Comparison of ENCODE assay signal across 20 cellular contexts in the genomic region with DNA sequence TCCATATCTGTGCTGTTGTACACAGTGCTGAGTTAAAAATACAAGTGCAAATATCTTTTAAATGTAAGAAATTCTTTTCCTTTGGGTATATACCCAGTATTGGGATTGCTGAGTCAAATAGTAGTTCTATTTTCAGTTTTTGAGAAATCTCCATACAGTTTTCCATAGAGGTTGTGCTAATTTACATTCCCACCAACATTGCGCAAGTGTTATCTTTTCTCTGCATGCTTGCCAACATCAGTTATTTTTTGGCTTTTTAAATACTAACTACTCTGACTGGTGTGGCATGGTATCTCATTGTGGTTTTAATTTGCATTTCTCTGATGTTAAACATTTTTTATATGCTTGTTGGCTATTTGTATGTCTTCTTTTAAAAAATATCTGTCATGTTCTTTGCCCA. TPM values are rescaled to one million over a fixed set of nuclear protein-coding genes. Genes with fewer than 3 reads are reported as not detected.
DNase-seq lines count a peak whose midpoint lies in the region; ATAC-seq, FAIRE-seq and TF ChIP-seq lines count a peak whose summit lies in the region.
"Had no signal": no experiment of that assay in that cellular context is flagged by ENCODE, and none has a peak within 500 bp of the region (broad histone marks: within the 10 kb centered on the region; RNA-seq: fewer than 3 reads in every experiment).

No MANE protein-coding gene starts in this region.

- WGBS in HepG2 (ENCODE audit: low lambda C conversion rate) = 0% methylated on average over 1 of the region's 1 CpG
- WGBS in right lobe of liver (ENCODE audit: insufficient coverage, low coverage, low lambda C conversion rate, missing lambda C conversion rate) = no CpG with 5 or more reads among the region's 1 CpG

- DNase-seq in HepG2 (ENCODE audit: low spot score) (no peak), right lobe of liver (no peak), midbrain (lab: John Stamatoyannopoulos, UW) (no peak)
- DNase-seq in activated naive CD4-positive, alpha-beta T cell treated with anti-CD3 and anti-CD28 coated beads for 36 hours = no peak
- DNase-seq: AML-193; Caco-2; CD4-positive, alpha-beta T cell; GM23248; HCEC 1CT; KG1 had no signal

- H3K4me3 Mint-ChIP-seq in activated naive CD4-positive, alpha-beta T cell treated with anti-CD3 and anti-CD28 coated beads for 36 hours = no peak overlapping the region
- H3K4me3 Mint-ChIP-seq: CD4-positive, alpha-beta T cell had no signal

- no peak overlapping the region for H3K27ac ChIP-seq in HepG2 (ENCODE audit: extremely low read length, insufficient read depth, low read length)
- no peak overlapping the region for H3K27ac ChIP-seq in right lobe of liver
- H3K27ac ChIP-seq: 22Rv1, A549, C4-2B, GM23248 had no signal

- no TSS peak for BruUV-seq in HepG2 (replicated peaks; lab: Mats Ljungman, UMichigan)

- H4K20me1 ChIP-seq in HepG2 (ENCODE audit: insufficient read depth, low read length) = no peaks in the 10 kb centered on the region

- H3K4me1 Mint-ChIP-seq in activated naive CD4-positive, alpha-beta T cell treated with anti-CD3 and anti-CD28 coated beads for 36 hours (ENCODE audit: low read depth) = no peaks in the 10 kb centered on the region

- no peak overlapping the region for H3K9ac ChIP-seq in HepG2 (ENCODE audit: insufficient read depth, low read depth, low read length)
- H3K9ac ChIP-seq: GM23248 had no signal

- no peaks in the 10 kb centered on the region for H3K9me3 ChIP-seq in HepG2 (ENCODE audit: low read length)
- H3K9me3 ChIP-seq in right lobe of liver = no peaks in the 10 kb centered on the region
- H3K9me3 ChIP-seq: A549, Caco-2 had no signal

- POLR2A ChIA-PET in HepG2 (lab: Yijun Ruan, JAX) = no interaction called here

- H3K36me3 ChIP-seq in HepG2 (replicated peaks in 1 of 2; ENCODE audit: control insufficient read depth in 1 of 2, insufficient read depth in 2 of 2, low read length in 2 of 2) (no peaks in the 10 kb centered on the region), right lobe of liver (no peaks in the 10 kb centered on the region)

- TF ChIP-seq CTCF in HepG2 (CRISPR knock-in tag; IDR thresholded peaks at IDR 0.05) (no peak), right lobe of liver (IDR thresholded peaks at IDR 0.05) (no peak)

- H2AFZ ChIP-seq in HepG2 (ENCODE audit: low read length) = no peak overlapping the region
- H2AFZ ChIP-seq: GM23248 had no signal

- no peak overlapping the region for H3K27ac Mint-ChIP-seq in activated naive CD4-positive, alpha-beta T cell treated with anti-CD3 and anti-CD28 coated beads for 36 hours
- H3K27ac Mint-ChIP-seq: CD4-positive, alpha-beta T cell had no signal

- H3K4me1 ChIP-seq in HepG2 (ENCODE audit: insufficient read depth, low read length) (no peaks in the 10 kb centered on the region), right lobe of liver (no peaks in the 10 kb centered on the region)
- H3K4me1 ChIP-seq: A549, Caco-2 had no signal

- H3K9me3 Mint-ChIP-seq in activated naive CD4-positive, alpha-beta T cell treated with anti-CD3 and anti-CD28 coated beads for 36 hours = peaks cover 2% of the 10 kb centered on the region

- H3K4me2 ChIP-seq in HepG2 (ENCODE audit: low read depth, low read length) = no peak overlapping the region
- H3K4me2 ChIP-seq: A549 had no signal

- in situ Hi-C loops in HepG2 (cut with HindIII; ENCODE audit: extremely low pct_ligation_motif_present, low pct_unique_long_range_greater_than_20kb) = no loop called here

- ATAC-seq in HepG2 = no peak
- ATAC-seq in right lobe of liver = no peak
- ATAC-seq: A549 had no signal

- no peak for TF ChIP-seq EP300 in HepG2 (IDR thresholded peaks at IDR 0.05; ENCODE audit: low read depth in 2 of 2, low read length in 2 of 2)
- no peak for TF ChIP-seq EP300 in HepG2 (CRISPR knock-in tag; IDR thresholded peaks at IDR 0.05; ENCODE audit: borderline replicate concordance)

- H3K4me3 ChIP-seq in HepG2 (replicated peaks in 1 of 3; ENCODE audit: insufficient read depth in 1 of 3, low read depth in 2 of 3, low read length in 3 of 3) = no peak overlapping the region
- no peak overlapping the region for H3K4me3 ChIP-seq in right lobe of liver
- H3K4me3 ChIP-seq: A549, GM23248 had no signal

- intact Hi-C loops in HepG2 (cut with micrococcal nuclease; ENCODE audit: unreplicated experiment) (no loop called here), right lobe of liver (cut with DNase I) (no loop called here)
- intact Hi-C loops in activated naive CD4-positive, alpha-beta T cell treated with anti-CD3 and anti-CD28 coated beads for 36 hours (cut with micrococcal nuclease) = no loop called here

- TF ChIP-seq POLR2A in HepG2 (IDR thresholded peaks at IDR 0.05; ENCODE audit: insufficient read depth in 1 of 2, low read depth in 2 of 2, low read length in 2 of 2) (no peak), right lobe of liver (IDR thresholded peaks at IDR 0.05) (no peak)

- H3K36me3 Mint-ChIP-seq in activated naive CD4-positive, alpha-beta T cell treated with anti-CD3 and anti-CD28 coated beads for 36 hours (ENCODE audit: low read depth) = no peaks in the 10 kb centered on the region

- no peaks in the 10 kb centered on the region for H3K79me2 ChIP-seq in HepG2 (ENCODE audit: insufficient read depth, low read length)

- H3K27me3 Mint-ChIP-seq in activated naive CD4-positive, alpha-beta T cell treated with anti-CD3 and anti-CD28 coated beads for 36 hours (ENCODE audit: low read depth) = peaks cover 23% of the 10 kb centered on the region

- CTCF ChIA-PET in HepG2 (lab: Yijun Ruan, JAX; ENCODE audit: low intra/inter-chr PET ratio, low total read pairs) = no interaction called here
- CTCF ChIA-PET in activated naive CD4-positive, alpha-beta T cell treated with anti-CD3 and anti-CD28 coated beads for 36 hours (lab: Charles Lee) = no interaction called here

- H3K27me3 ChIP-seq in HepG2 (ENCODE audit: control insufficient read depth in 1 of 2, insufficient read depth in 2 of 2, low read length in 2 of 2) (no peaks in the 10 kb centered on the region), right lobe of liver (no peaks in the 10 kb centered on the region)

- no peak for TF ChIP-seq RAD21 in HepG2 (CRISPR knock-in tag; IDR thresholded peaks at IDR 0.05)

- no peak for FAIRE-seq in HepG2 (lab: Jason Lieb, UNC)
- FAIRE-seq: A549, D721Med, G401.6, GM12891, GM19239, H54 had no signal

RNA-seq across cellular contexts. Expression of a gene that starts 6.5 kb away (rescaled TPM):
- not detected in 2 replicates for total RNA-seq in HepG2 (2016; rRNA removed; fragmentation: Illumina TruSeq; extraction: Trizol)
- not detected in 2 replicates for total RNA-seq in HepG2 (2016; cell fraction: cytosol; rRNA removed; fragmentation: Illumina TruSeq; extraction: Trizol; ENCODE audit: low read depth)
- total RNA-seq in HepG2 (2016; cell fraction: insoluble cytoplasmic fraction; rRNA removed; fragmentation: Illumina TruSeq; extraction: Trizol) = not detected in 2 replicates
- total RNA-seq in HepG2 (2016; cell fraction: membrane; rRNA removed; fragmentation: Illumina TruSeq; extraction: Trizol) = not detected in 2 replicates
- total RNA-seq in HepG2 (2016; cell fraction: nucleus; rRNA removed; fragmentation: Illumina TruSeq; extraction: Trizol) = not detected in 2 replicates
- not detected in 2 replicates for polyA plus RNA-seq in HepG2 (2011; rRNA removed)
- not detected in 2 replicates for polyA plus RNA-seq in HepG2 (2011; cell fraction: cytosol; rRNA removed)
- polyA plus RNA-seq in HepG2 (2011; cell fraction: nucleus; rRNA removed) = not detected in 2 replicates
- polyA plus RNA-seq in HepG2 (2012) = not detected in 2 replicates
- not detected in 2 replicates for polyA plus RNA-seq in HepG2 (2016; cell fraction: cytosol; fragmentation: Illumina TruSeq; extraction: Trizol; ENCODE audit: low read depth)
- not detected in 2 replicates for polyA plus RNA-seq in HepG2 (2016; cell fraction: insoluble cytoplasmic fraction; fragmentation: Illumina TruSeq; extraction: Trizol; ENCODE audit: low read depth)
- not detected in 2 replicates for polyA plus RNA-seq in HepG2 (2016; cell fraction: membrane; fragmentation: Illumina TruSeq; extraction: Trizol; ENCODE audit: low read depth)
- polyA plus RNA-seq in HepG2 (2016; cell fraction: nucleus; fragmentation: Illumina TruSeq; extraction: Trizol; ENCODE audit: insufficient read depth, low read depth) = not detected in 2 replicates
- not detected in 2 replicates for polyA minus RNA-seq in HepG2 (2011; rRNA and poly(A)+ RNA removed; ENCODE audit: low replicate concordance)
- not detected in 2 replicates for polyA minus RNA-seq in HepG2 (2011; cell fraction: cytosol; rRNA and poly(A)+ RNA removed)
- not detected in 2 replicates for polyA minus RNA-seq in HepG2 (2011; cell fraction: nucleus; rRNA and poly(A)+ RNA removed)
- total RNA-seq in right lobe of liver = not detected
- not detected for total RNA-seq in activated naive CD4-positive, alpha-beta T cell treated with anti-CD3 and anti-CD28 coated beads for 36 hours
- total RNA-seq: Caco-2; CD4-positive, alpha-beta T cell; GM23248; HT-29 had no signal
- polyA plus RNA-seq: A549, BJ, GM23248 had no signal

RNA-seq across cellular contexts. Expression of a gene that starts 9.3 kb away (rescaled TPM):
- total RNA-seq in HepG2 (2016; rRNA removed; fragmentation: Illumina TruSeq; extraction: Trizol) = not detected in 2 replicates
- total RNA-seq in HepG2 (2016; cell fraction: cytosol; rRNA removed; fragmentation: Illumina TruSeq; extraction: Trizol; ENCODE audit: low read depth) = not detected in 2 replicates
- not detected in 2 replicates for total RNA-seq in HepG2 (2016; cell fraction: insoluble cytoplasmic fraction; rRNA removed; fragmentation: Illumina TruSeq; extraction: Trizol)
- not detected in 2 replicates for total RNA-seq in HepG2 (2016; cell fraction: membrane; rRNA removed; fragmentation: Illumina TruSeq; extraction: Trizol)
- total RNA-seq in HepG2 (2016; cell fraction: nucleus; rRNA removed; fragmentation: Illumina TruSeq; extraction: Trizol) = not detected in 2 replicates
- polyA plus RNA-seq in HepG2 (2011; rRNA removed) = not detected in 2 replicates
- polyA plus RNA-seq in HepG2 (2011; cell fraction: cytosol; rRNA removed) = not detected in 2 replicates
- not detected in 2 replicates for polyA plus RNA-seq in HepG2 (2011; cell fraction: nucleus; rRNA removed)
- polyA plus RNA-seq in HepG2 (2012) = not detected in 2 replicates
- polyA plus RNA-seq in HepG2 (2016; cell fraction: cytosol; fragmentation: Illumina TruSeq; extraction: Trizol; ENCODE audit: low read depth) = not detected in 2 replicates
- not detected in 2 replicates for polyA plus RNA-seq in HepG2 (2016; cell fraction: insoluble cytoplasmic fraction; fragmentation: Illumina TruSeq; extraction: Trizol; ENCODE audit: low read depth)
- not detected in 2 replicates for polyA plus RNA-seq in HepG2 (2016; cell fraction: membrane; fragmentation: Illumina TruSeq; extraction: Trizol; ENCODE audit: low read depth)
- polyA plus RNA-seq in HepG2 (2016; cell fraction: nucleus; fragmentation: Illumina TruSeq; extraction: Trizol; ENCODE audit: insufficient read depth, low read depth) = not detected in 2 replicates
- polyA minus RNA-seq in HepG2 (2011; rRNA and poly(A)+ RNA removed; ENCODE audit: low replicate concordance) = not detected in 2 replicates
- polyA minus RNA-seq in HepG2 (2011; cell fraction: cytosol; rRNA and poly(A)+ RNA removed) = not detected in 2 replicates
- not detected in 2 replicates for polyA minus RNA-seq in HepG2 (2011; cell fraction: nucleus; rRNA and poly(A)+ RNA removed)
- total RNA-seq in right lobe of liver = not detected
- not detected for total RNA-seq in activated naive CD4-positive, alpha-beta T cell treated with anti-CD3 and anti-CD28 coated beads for 36 hours
- total RNA-seq: Caco-2; CD4-positive, alpha-beta T cell; GM23248; HT-29 had no signal
- polyA plus RNA-seq: A549, BJ, GM23248 had no signal

RNA-seq across cellular contexts. Expression of a gene that starts 29.4 kb away (rescaled TPM):
- total RNA-seq in HepG2 (2016; rRNA removed; fragmentation: Illumina TruSeq; extraction: Trizol) = not detected in 2 replicates
- total RNA-seq in HepG2 (2016; cell fraction: cytosol; rRNA removed; fragmentation: Illumina TruSeq; extraction: Trizol; ENCODE audit: low read depth) = not detected in 2 replicates
- total RNA-seq in HepG2 (2016; cell fraction: insoluble cytoplasmic fraction; rRNA removed; fragmentation: Illumina TruSeq; extraction: Trizol) = not detected in 2 replicates
- total RNA-seq in HepG2 (2016; cell fraction: membrane; rRNA removed; fragmentation: Illumina TruSeq; extraction: Trizol) = not detected in 2 replicates
- not detected in 2 replicates for total RNA-seq in HepG2 (2016; cell fraction: nucleus; rRNA removed; fragmentation: Illumina TruSeq; extraction: Trizol)
- polyA plus RNA-seq in HepG2 (2011; rRNA removed) = not detected in 2 replicates
- polyA plus RNA-seq in HepG2 (2011; cell fraction: cytosol; rRNA removed) = not detected in 2 replicates
- not detected in 2 replicates for polyA plus RNA-seq in HepG2 (2011; cell fraction: nucleus; rRNA removed)
- polyA plus RNA-seq in HepG2 (2012) = not detected in 2 replicates
- polyA plus RNA-seq in HepG2 (2016; cell fraction: cytosol; fragmentation: Illumina TruSeq; extraction: Trizol; ENCODE audit: low read depth) = not detected in 2 replicates
- polyA plus RNA-seq in HepG2 (2016; cell fraction: insoluble cytoplasmic fraction; fragmentation: Illumina TruSeq; extraction: Trizol; ENCODE audit: low read depth) = not detected in 2 replicates
- not detected in 2 replicates for polyA plus RNA-seq in HepG2 (2016; cell fraction: membrane; fragmentation: Illumina TruSeq; extraction: Trizol; ENCODE audit: low read depth)
- polyA plus RNA-seq in HepG2 (2016; cell fraction: nucleus; fragmentation: Illumina TruSeq; extraction: Trizol; ENCODE audit: insufficient read depth, low read depth) = not detected in 2 replicates
- polyA minus RNA-seq in HepG2 (2011; rRNA and poly(A)+ RNA removed; ENCODE audit: low replicate concordance) = not detected in 2 replicates
- polyA minus RNA-seq in HepG2 (2011; cell fraction: cytosol; rRNA and poly(A)+ RNA removed) = not detected in 2 replicates
- not detected in 2 replicates for polyA minus RNA-seq in HepG2 (2011; cell fraction: nucleus; rRNA and poly(A)+ RNA removed)
- total RNA-seq in right lobe of liver = not detected
- not detected for total RNA-seq in activated naive CD4-positive, alpha-beta T cell treated with anti-CD3 and anti-CD28 coated beads for 36 hours
- total RNA-seq: Caco-2; CD4-positive, alpha-beta T cell; GM23248; HT-29 had no signal
- polyA plus RNA-seq: A549, BJ, GM23248 had no signal

RNA-seq across cellular contexts. Expression of a gene that starts 42.0 kb away (rescaled TPM):
- total RNA-seq in HepG2 (2016; rRNA removed; fragmentation: Illumina TruSeq; extraction: Trizol) = not detected in 2 replicates
- not detected in 2 replicates for total RNA-seq in HepG2 (2016; cell fraction: cytosol; rRNA removed; fragmentation: Illumina TruSeq; extraction: Trizol; ENCODE audit: low read depth)
- total RNA-seq in HepG2 (2016; cell fraction: insoluble cytoplasmic fraction; rRNA removed; fragmentation: Illumina TruSeq; extraction: Trizol) = not detected in 2 replicates
- not detected in 2 replicates for total RNA-seq in HepG2 (2016; cell fraction: membrane; rRNA removed; fragmentation: Illumina TruSeq; extraction: Trizol)
- not detected in 2 replicates for total RNA-seq in HepG2 (2016; cell fraction: nucleus; rRNA removed; fragmentation: Illumina TruSeq; extraction: Trizol)
- polyA plus RNA-seq in HepG2 (2011; rRNA removed) = not detected in 2 replicates
- polyA plus RNA-seq in HepG2 (2011; cell fraction: cytosol; rRNA removed) = not detected in 2 replicates
- polyA plus RNA-seq in HepG2 (2011; cell fraction: nucleus; rRNA removed) = not detected in 2 replicates
- polyA plus RNA-seq in HepG2 (2012) = not detected in 2 replicates
- not detected in 2 replicates for polyA plus RNA-seq in HepG2 (2016; cell fraction: cytosol; fragmentation: Illumina TruSeq; extraction: Trizol; ENCODE audit: low read depth)
- not detected in 2 replicates for polyA plus RNA-seq in HepG2 (2016; cell fraction: insoluble cytoplasmic fraction; fragmentation: Illumina TruSeq; extraction: Trizol; ENCODE audit: low read depth)
- polyA plus RNA-seq in HepG2 (2016; cell fraction: membrane; fragmentation: Illumina TruSeq; extraction: Trizol; ENCODE audit: low read depth) = not detected in 2 replicates
- polyA plus RNA-seq in HepG2 (2016; cell fraction: nucleus; fragmentation: Illumina TruSeq; extraction: Trizol; ENCODE audit: insufficient read depth, low read depth) = not detected in 2 replicates
- not detected in 2 replicates for polyA minus RNA-seq in HepG2 (2011; rRNA and poly(A)+ RNA removed; ENCODE audit: low replicate concordance)
- not detected in 2 replicates for polyA minus RNA-seq in HepG2 (2011; cell fraction: cytosol; rRNA and poly(A)+ RNA removed)
- not detected in 2 replicates for polyA minus RNA-seq in HepG2 (2011; cell fraction: nucleus; rRNA and poly(A)+ RNA removed)
- total RNA-seq in right lobe of liver = not detected
- not detected for total RNA-seq in activated naive CD4-positive, alpha-beta T cell treated with anti-CD3 and anti-CD28 coated beads for 36 hours
- total RNA-seq: Caco-2; CD4-positive, alpha-beta T cell; GM23248; HT-29 had no signal
- polyA plus RNA-seq: A549, BJ, GM23248 had no signal

RNA-seq across cellular contexts. Expression of a gene that starts 42.3 kb away (rescaled TPM):
- total RNA-seq in HepG2 (2016; rRNA removed; fragmentation: Illumina TruSeq; extraction: Trizol) (not detected in 2 replicates), right lobe of liver (not detected)
- total RNA-seq in HepG2 (2016; cell fraction: cytosol; rRNA removed; fragmentation: Illumina TruSeq; extraction: Trizol; ENCODE audit: low read depth) = not detected in 2 replicates
- not detected in 2 replicates for total RNA-seq in HepG2 (2016; cell fraction: insoluble cytoplasmic fraction; rRNA removed; fragmentation: Illumina TruSeq; extraction: Trizol)
- not detected in 2 replicates for total RNA-seq in HepG2 (2016; cell fraction: membrane; rRNA removed; fragmentation: Illumina TruSeq; extraction: Trizol)
- not detected in 2 replicates for total RNA-seq in HepG2 (2016; cell fraction: nucleus; rRNA removed; fragmentation: Illumina TruSeq; extraction: Trizol)
- polyA plus RNA-seq in HepG2 (2011; rRNA removed) = 0.14 TPM in 1 of 2 replicates, not detected in the other
- not detected in 2 replicates for polyA plus RNA-seq in HepG2 (2011; cell fraction: cytosol; rRNA removed)
- polyA plus RNA-seq in HepG2 (2011; cell fraction: nucleus; rRNA removed) = not detected in 2 replicates
- polyA plus RNA-seq in HepG2 (2012) = not detected in 2 replicates
- polyA plus RNA-seq in HepG2 (2016; cell fraction: cytosol; fragmentation: Illumina TruSeq; extraction: Trizol; ENCODE audit: low read depth) = not detected in 2 replicates
- polyA plus RNA-seq in HepG2 (2016; cell fraction: insoluble cytoplasmic fraction; fragmentation: Illumina TruSeq; extraction: Trizol; ENCODE audit: low read depth) = not detected in 2 replicates
- polyA plus RNA-seq in HepG2 (2016; cell fraction: membrane; fragmentation: Illumina TruSeq; extraction: Trizol; ENCODE audit: low read depth) = not detected in 2 replicates
- polyA plus RNA-seq in HepG2 (2016; cell fraction: nucleus; fragmentation: Illumina TruSeq; extraction: Trizol; ENCODE audit: insufficient read depth, low read depth) = not detected in 2 replicates
- polyA minus RNA-seq in HepG2 (2011; rRNA and poly(A)+ RNA removed; ENCODE audit: low replicate concordance) = not detected in 2 replicates
- not detected in 2 replicates for polyA minus RNA-seq in HepG2 (2011; cell fraction: cytosol; rRNA and poly(A)+ RNA removed)
- polyA minus RNA-seq in HepG2 (2011; cell fraction: nucleus; rRNA and poly(A)+ RNA removed) = not detected in 2 replicates
- not detected for total RNA-seq in activated naive CD4-positive, alpha-beta T cell treated with anti-CD3 and anti-CD28 coated beads for 36 hours
- total RNA-seq: Caco-2; CD4-positive, alpha-beta T cell; GM23248; HT-29 had no signal
- polyA plus RNA-seq: A549, BJ, GM23248 had no signal
